Comparison of ENCODE assay signal across 9 cellular contexts in genomic region chr15:72375501-72375845, GRCh38. TPM values are rescaled to one million over a fixed set of nuclear protein-coding genes. Genes with fewer than 3 reads are reported as not detected.
DNase-seq lines count a peak whose midpoint lies in the region; ATAC-seq, FAIRE-seq and TF ChIP-seq lines count a peak whose summit lies in the region.
"Had no signal": no experiment of that assay in that cellular context is flagged by ENCODE, and none has a peak within 500 bp of the region (broad histone marks: within the 10 kb centered on the region; RNA-seq: fewer than 3 reads in every experiment).

No MANE protein-coding gene starts in this region.

- no peaks in the 10 kb centered on the region for H3K9me3 ChIP-seq in pancreas

- peaks cover 16% of the 10 kb centered on the region for H3K4me1 Mint-ChIP-seq in glutamatergic neuron (ENCODE audit: low read depth, unreplicated experiment)

- H3K27ac ChIP-seq in ACC112 (ENCODE audit: low read depth, low read length) (peak overlapping the region; percentile 68), VCaP (peak overlapping the region; percentile 91), pancreas (peak overlapping the region; percentile 77 to 92 (median 88))

- no peak for TF ChIP-seq CTCF in VCaP (conservative IDR thresholded peaks at IDR 0.05)
- TF ChIP-seq CTCF in glutamatergic neuron (IDR thresholded peaks at IDR 0.05; ENCODE audit: partially characterized antibody, unreplicated experiment): no peak
- no peak for TF ChIP-seq CTCF in pancreas (IDR thresholded peaks at IDR 0.05)

- no peak for FAIRE-seq in pancreas (lab: Jason Lieb, UNC)

- H3K4me3 ChIP-seq in ACC112 (ENCODE audit: low read depth, low read length) (peak overlapping the region; percentile 86), pancreas (peak overlapping the region; percentile 44 to 87 (median 66))

- 0% methylated on average over 17 of the region's 17 CpGs for WGBS in pancreas, 2 donors

- H3K79me2 ChIP-seq in ACC112 (ENCODE audit: control insufficient read depth, insufficient read depth, low read length, unreplicated experiment): peaks cover 37% of the 10 kb centered on the region

- H3K27me3 ChIP-seq in ACC112 (ENCODE audit: insufficient read depth, low read length) (no peaks in the 10 kb centered on the region), pancreas (no peaks in the 10 kb centered on the region)

- H3K4me3 Mint-ChIP-seq in glutamatergic neuron (ENCODE audit: unreplicated experiment): peak overlapping the region; percentile 99

- H3K4me1 ChIP-seq in ACC112 (ENCODE audit: control insufficient read depth, insufficient read depth, low read length, unreplicated experiment) (peaks cover 9% of the 10 kb centered on the region), pancreas (peaks cover 5 to 16% (median 11%) of the 10 kb centered on the region in 3 donors)

- H3K36me3 Mint-ChIP-seq in glutamatergic neuron (ENCODE audit: unreplicated experiment): no peaks in the 10 kb centered on the region

- ATAC-seq in GM18907 (IDR thresholded peaks at IDR 0.05; ENCODE audit: unreplicated experiment) (peak; percentile 38), HG03095 (IDR thresholded peaks at IDR 0.05; ENCODE audit: unreplicated experiment) (peak; percentile 43), pancreas (peak; percentile 76 to 86 (median 82))

- CTCF ChIA-PET in HEK293T (lab: Yijun Ruan, JAX): no interaction called here

- peaks cover 24% of the 10 kb centered on the region for H3K27me3 Mint-ChIP-seq in glutamatergic neuron (ENCODE audit: unreplicated experiment)

- no peak for DNase-seq in glutamatergic neuron
- peak in 3 of 6 donors; percentile 67 to 75 (median 67) for DNase-seq in pancreas
- DNase-seq in HEK293T (ENCODE audit: extremely low spot score): no peak
- DNase-seq in NCI-H446 (lab: John Stamatoyannopoulos, UW): no peak

- peaks cover 23% of the 10 kb centered on the region for H3K9me3 Mint-ChIP-seq in glutamatergic neuron (ENCODE audit: unreplicated experiment)

- peak overlapping the region; percentile 89 for H3K27ac Mint-ChIP-seq in glutamatergic neuron (ENCODE audit: unreplicated experiment)

- POLR2A ChIA-PET in HEK293T (lab: Yijun Ruan, JAX): interaction anchor here (0.6 to 1.4 kb wide), 8 partner anchors 9 to 174 kb away, joined by 3 to 10 read pairs (median 4); partner anchors contain the start of genes CELF6 and PKM

- peak overlapping the region; percentile 96 for H2AFZ ChIP-seq in ACC112 (ENCODE audit: low read length, unreplicated experiment)

- H3K36me3 ChIP-seq in ACC112 (ENCODE audit: insufficient read depth, low read length) (no peaks in the 10 kb centered on the region), pancreas (no peaks in the 10 kb centered on the region)

- intact Hi-C loops in pancreas (cut with DNase I): no loop called here

TF ChIP-seq in HEK293T, 16 proteins besides CTCF, POLR2A, EP300 and RAD21:
- TF ChIP-seq ARNT (IDR thresholded peaks at IDR 0.05) (no peak), TARDBP (IDR thresholded peaks at IDR 0.05) (no peak), L3MBTL2 (conservative IDR thresholded peaks at IDR 0.05) (no peak), SP1 (IDR thresholded peaks at IDR 0.05) (no peak), LEF1 (IDR thresholded peaks at IDR 0.05; ENCODE audit: borderline replicate concordance) (no peak), FOXK2 (IDR thresholded peaks at IDR 0.05) (no peak), BHLHE40 (IDR thresholded peaks at IDR 0.05; ENCODE audit: borderline replicate concordance) (no peak), SUZ12 (IDR thresholded peaks at IDR 0.05) (no peak), CTBP1 (IDR thresholded peaks at IDR 0.05; ENCODE audit: borderline replicate concordance) (no peak), ELF4 (IDR thresholded peaks at IDR 0.05) (no peak), FOXM1 (IDR thresholded peaks at IDR 0.05; ENCODE audit: borderline replicate concordance) (no peak), PKNOX1 (IDR thresholded peaks at IDR 0.05) (no peak), HDGF (IDR thresholded peaks at IDR 0.05; ENCODE audit: borderline replicate concordance) (no peak), ZNF384 (IDR thresholded peaks at IDR 0.05) (no peak), NFRKB (IDR thresholded peaks at IDR 0.05) (no peak), FOXA1 (IDR thresholded peaks at IDR 0.05) (no peak)

RNA-seq across cellular contexts. Expression of gene HEXA, which starts 0.3 kb away (rescaled TPM):
- 81.6 TPM for total RNA-seq in glutamatergic neuron (ENCODE audit: unreplicated experiment)
- 10 to 100 TPM; 30.2 to 74.3 (median 39.9) TPM for total RNA-seq in pancreas
- polyA plus RNA-seq in pancreas: 10 to 100 TPM; 72.8 to 76.0 TPM

RNA-seq across cellular contexts. Expression of gene TMEM202, which starts 22.6 kb away (rescaled TPM):
- total RNA-seq in glutamatergic neuron (ENCODE audit: unreplicated experiment) (not detected), pancreas (not detected)
- polyA plus RNA-seq in pancreas: not detected
- total RNA-seq: lung microvascular endothelial cell had no signal

RNA-seq across cellular contexts. Expression of gene CELF6, which starts 55.5 kb away (rescaled TPM):
- total RNA-seq in glutamatergic neuron (ENCODE audit: unreplicated experiment): 4.1 TPM
- total RNA-seq in pancreas: 1 to 10 TPM in 1 of 6 donors, under 1 TPM in 5; 0.25 to 1.9 (median 0.61) TPM
- polyA plus RNA-seq in pancreas: 10 to 100 TPM in 1 of 2 donors, 1 to 10 TPM in 1; 4.1 to 13.6 TPM
